Comparison of ENCODE assay signal across 11 cellular contexts in the genomic region with DNA sequence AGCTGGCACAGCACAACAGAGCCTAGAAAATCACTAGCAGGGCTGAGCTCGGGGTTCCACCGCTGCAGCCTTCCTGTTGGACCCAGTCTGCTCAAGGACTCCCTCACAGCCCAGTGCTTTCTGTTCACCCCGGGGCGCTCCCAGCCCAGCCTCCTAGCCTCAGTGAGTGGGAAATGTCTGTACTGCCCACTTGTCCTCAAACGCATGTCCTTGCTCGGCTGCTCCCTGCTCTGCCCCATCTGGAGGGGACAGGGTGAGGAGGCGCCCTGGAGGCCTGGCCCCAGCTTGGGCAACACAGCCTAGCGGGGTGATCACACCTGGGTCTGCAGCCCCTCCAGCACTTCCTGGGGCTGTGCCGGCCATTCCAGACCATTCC. TPM values are rescaled to one million over a fixed set of nuclear protein-coding genes. Genes with fewer than 3 reads are reported as not detected.
DNase-seq lines count a peak whose midpoint lies in the region; ATAC-seq and TF ChIP-seq lines count a peak whose summit lies in the region.
"Had no signal": no experiment of that assay in that cellular context is flagged by ENCODE, and none has a peak within 500 bp of the region (broad histone marks: within the 10 kb centered on the region; RNA-seq: fewer than 3 reads in every experiment).

No MANE protein-coding gene starts in this region.

- H3K9me3 Mint-ChIP-seq in brain (peaks cover 0 to 20% (median 0%) of the 10 kb centered on the region in 5 experiments), naive B cell (peaks cover 0 to 6% (median 0%) of the 10 kb centered on the region in 7 donors)
- H3K9me3 Mint-ChIP-seq in activated CD4-positive, alpha-beta memory T cell treated with anti-CD3 and anti-CD28 coated beads for 36 hours: no peaks in the 10 kb centered on the region

- peaks cover 44% of the 10 kb centered on the region for H3K4me1 ChIP-seq in BLaER1
- no peaks in the 10 kb centered on the region for H3K4me1 ChIP-seq in GM23248 (ENCODE audit: insufficient read depth)
- peaks cover 0 to 7% of the 10 kb centered on the region in 2 donors for H3K4me1 ChIP-seq in gastrocnemius medialis

- H3K27me3 Mint-ChIP-seq in brain (peaks cover 14% of the 10 kb centered on the region), naive B cell (peaks cover 0 to 20% (median 0%) of the 10 kb centered on the region in 3 donors)
- H3K27me3 Mint-ChIP-seq in activated CD4-positive, alpha-beta memory T cell treated with anti-CD3 and anti-CD28 coated beads for 36 hours: no peaks in the 10 kb centered on the region

- H3K4me3 ChIP-seq in BLaER1 (no peak overlapping the region), GM23248 (no peak overlapping the region), gastrocnemius medialis (no peak overlapping the region)

- 69% methylated on average over 6 to 9 of the region's 9 CpGs for WGBS in GM23248 (ENCODE audit: low coverage in 1 of 2, low lambda C conversion rate in 2 of 2, missing lambda C conversion rate in 2 of 2), 2 experiments

- H3K27me3 ChIP-seq in BLaER1 (peaks cover 91% of the 10 kb centered on the region), GM23248 (replicated peaks; ENCODE audit: insufficient read depth) (0 out of 2 replicates have a peak, but pooled peaks cover 4% of the 10 kb centered on the region), gastrocnemius medialis (peaks cover 0 to 8% (median 2%) of the 10 kb centered on the region in 3 donors)

- H3K27ac Mint-ChIP-seq in brain (peak overlapping the region in 2 of 5 experiments; percentile 71 to 90), naive B cell (no peak overlapping the region)
- no peak overlapping the region for H3K27ac Mint-ChIP-seq in activated CD4-positive, alpha-beta memory T cell treated with anti-CD3 and anti-CD28 coated beads for 36 hours

- H3K27ac ChIP-seq in BLaER1: no peak overlapping the region
- no peak overlapping the region for H3K27ac ChIP-seq in GM23248
- no peak overlapping the region for H3K27ac ChIP-seq in gastrocnemius medialis

- POLR2A ChIA-PET in activated CD4-positive, alpha-beta memory T cell treated with anti-CD3 and anti-CD28 coated beads for 36 hours (lab: Charles Lee): no interaction called here

- TF ChIP-seq CTCF in brain (conservative IDR thresholded peaks at IDR 0.05) (no peak), gastrocnemius medialis (IDR thresholded peaks at IDR 0.05 in 4 of 5, conservative IDR thresholded peaks at IDR 0.05 in 1 of 5) (no peak)

- TF ChIP-seq POLR2A in gastrocnemius medialis (IDR thresholded peaks at IDR 0.05): no peak

- no peaks in the 10 kb centered on the region for H3F3A ChIP-seq in GM23248 (ENCODE audit: insufficient read depth)

- intact Hi-C loops in activated CD4-positive, alpha-beta memory T cell treated with anti-CD3 and anti-CD28 coated beads for 36 hours (cut with micrococcal nuclease): no loop called here
- intact Hi-C loops in gastrocnemius medialis (cut with DNase I; ENCODE audit: low total_unique reads): no loop called here

- H3K9me3 ChIP-seq in BLaER1 (no peaks in the 10 kb centered on the region), GM23248 (ENCODE audit: low read depth) (no peaks in the 10 kb centered on the region), gastrocnemius medialis (no peaks in the 10 kb centered on the region)

- no peaks in the 10 kb centered on the region for H3K79me2 ChIP-seq in GM23248 (ENCODE audit: insufficient read depth)

- H3K4me3 Mint-ChIP-seq in brain (peak overlapping the region in 4 of 5 experiments; percentile 79 to 83 (median 81)), naive B cell (peak overlapping the region; percentile 37 to 88 (median 83))
- no peak overlapping the region for H3K4me3 Mint-ChIP-seq in activated CD4-positive, alpha-beta memory T cell treated with anti-CD3 and anti-CD28 coated beads for 36 hours

- H3K9ac ChIP-seq in BLaER1 (no peak overlapping the region), GM23248 (no peak overlapping the region)

- no peaks in the 10 kb centered on the region for H3K9me2 ChIP-seq in GM23248 (ENCODE audit: insufficient read depth)

- ATAC-seq in naive B cell (ENCODE audit: low read depth in 2 of 2) (peak in 1 of 2 donors; percentile 2), HG03520 (IDR thresholded peaks at IDR 0.05; ENCODE audit: unreplicated experiment) (no peak), GM19035 (IDR thresholded peaks at IDR 0.05; ENCODE audit: unreplicated experiment) (no peak), gastrocnemius medialis (no peak)

- peaks cover 10% of the 10 kb centered on the region for H3K4me1 Mint-ChIP-seq in brain
- peaks cover 3 to 11% (median 8%) of the 10 kb centered on the region in 3 donors for H3K4me1 Mint-ChIP-seq in naive B cell
- peaks cover 12% of the 10 kb centered on the region for H3K4me1 Mint-ChIP-seq in activated CD4-positive, alpha-beta memory T cell treated with anti-CD3 and anti-CD28 coated beads for 36 hours (ENCODE audit: low read depth)

- DNase-seq in GM23248: no peak
- DNase-seq in naive B cell: no peak
- DNase-seq in activated CD4-positive, alpha-beta memory T cell treated with anti-CD3 and anti-CD28 coated beads for 36 hours: no peak
- DNase-seq in gastrocnemius medialis: no peak
- DNase-seq: effector CD8-positive, alpha-beta T cell; NCI-H2081 treated with DMSO at 0.1 percent for 48 hours; NK-92 treated with Interleukin-12 subunit alpha and Interleukin-12 subunit beta, amount 100 ng/mL, for 24 hours had no signal

- in situ Hi-C loops in GM23248 (cut with MboI) (no loop called here), gastrocnemius medialis (cut with MboI; ENCODE audit: low sequenced_read_pairs in 4 of 4) (no loop called here)

- H3K4me2 ChIP-seq in BLaER1: peak overlapping the region; percentile 59
- no peak overlapping the region for H3K4me2 ChIP-seq in GM23248 (ENCODE audit: unreplicated experiment)

- H2AFZ ChIP-seq in GM23248: peak overlapping the region; percentile 83

- H3K36me3 ChIP-seq in BLaER1 (no peaks in the 10 kb centered on the region), GM23248 (ENCODE audit: low read depth) (no peaks in the 10 kb centered on the region), gastrocnemius medialis (no peaks in the 10 kb centered on the region)

- H3K36me3 Mint-ChIP-seq in brain: no peaks in the 10 kb centered on the region
- H3K36me3 Mint-ChIP-seq in naive B cell: no peaks in the 10 kb centered on the region
- H3K36me3 Mint-ChIP-seq in activated CD4-positive, alpha-beta memory T cell treated with anti-CD3 and anti-CD28 coated beads for 36 hours: no peaks in the 10 kb centered on the region

- H4K20me1 ChIP-seq in BLaER1: no peaks in the 10 kb centered on the region; the same call in 1 of the 2 replicates
- H4K20me1 ChIP-seq in GM23248 (ENCODE audit: insufficient read depth): no peaks in the 10 kb centered on the region

- CTCF ChIA-PET in activated CD4-positive, alpha-beta memory T cell treated with anti-CD3 and anti-CD28 coated beads for 36 hours (lab: Charles Lee): interaction anchor here (2.2 to 2.9 kb wide), 6 partner anchors 11 to 71 kb away, joined by 9 to 38 read pairs (median 20); partner anchors contain the start of genes CCNQ and DUSP9

RNA-seq across cellular contexts. Expression of gene CCNQ, which starts 11.9 kb away (rescaled TPM):
- 34.7 and 45.5 TPM in 2 replicates for total RNA-seq in GM23248 (2014; rRNA removed; shearing (Covaris generic))
- polyA plus RNA-seq in GM23248 (2016; fragmentation: Nextera tagmentation; extraction: Ambion mirVana) (29.1 and 34.5 TPM in 2 replicates), brain (ENCODE audit: insufficient read depth, low read depth, low replicate concordance) (32.1 TPM), naive B cell (ENCODE audit: low read depth in 6 of 6) (10 to 100 TPM; 31.9 to 88.0 (median 69.7) TPM)
- total RNA-seq in activated CD4-positive, alpha-beta memory T cell treated with anti-CD3 and anti-CD28 coated beads for 36 hours: 10 to 100 TPM; 18.1 to 18.9 TPM
- total RNA-seq in gastrocnemius medialis: 10 to 100 TPM; 48.4 to 61.5 (median 52.8) TPM

RNA-seq across cellular contexts. Expression of gene DUSP9, which starts 36.2 kb away (rescaled TPM):
- total RNA-seq in GM23248 (2014; rRNA removed; shearing (Covaris generic)): not detected in 2 replicates
- polyA plus RNA-seq in GM23248 (2016; fragmentation: Nextera tagmentation; extraction: Ambion mirVana): not detected in 2 replicates
- 0.81 TPM for polyA plus RNA-seq in brain (ENCODE audit: insufficient read depth, low read depth, low replicate concordance)
- polyA plus RNA-seq in naive B cell (ENCODE audit: low read depth in 6 of 6): not detected
- total RNA-seq in activated CD4-positive, alpha-beta memory T cell treated with anti-CD3 and anti-CD28 coated beads for 36 hours: under 1 TPM; 0.12 to 0.26 TPM
- not detected for total RNA-seq in gastrocnemius medialis
